32 cellular contexts compared by ENCODE assay signal in the genomic region with DNA sequence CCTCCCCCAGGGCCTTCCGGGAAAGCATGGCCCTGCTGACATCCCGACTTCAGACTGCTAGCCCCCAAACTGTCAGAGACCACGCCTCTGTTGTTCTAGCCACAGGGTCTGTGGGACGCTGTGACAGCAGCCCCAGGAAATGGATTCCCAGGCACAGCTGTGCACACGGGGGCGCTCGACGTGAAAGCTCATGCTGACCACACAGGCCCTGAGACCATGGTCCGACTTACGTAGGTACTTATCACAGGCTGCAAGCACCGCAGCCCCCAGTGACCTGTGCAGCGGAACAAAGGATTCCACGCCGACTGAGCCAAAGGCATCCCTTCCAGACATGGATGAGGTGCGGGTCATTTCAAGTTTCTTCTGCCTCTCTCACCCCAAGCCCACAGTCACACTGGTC.
"Had no signal": no experiment of that assay in that cellular context is flagged by ENCODE, and none has a peak within 500 bp of the region (broad histone marks: within the 10 kb centered on the region; RNA-seq: fewer than 3 reads in every experiment).

No MANE protein-coding gene starts in this region.

- DNase-seq: activated CD4-positive, alpha-beta memory T cell treated with anti-CD3 and anti-CD28 coated beads for 36 hours; activated CD4-positive, alpha-beta T cell treated with anti-CD3 and anti-CD28 coated beads, Interleukin-2, amount 10 ng/mL, durations not matched to agents 24 days and 14 days; activated CD4-positive, CD25-positive, alpha-beta regulatory T cell treated with anti-CD3 and anti-CD28 coated beads, Interleukin-2, amount 50 U/mL, for 72 hours; activated CD8-positive, alpha-beta memory T cell treated with anti-CD3 and anti-CD28 coated beads, Interleukin-2, amount 50 U/mL, for 4 hours; activated gamma-delta T cell; activated naive CD4-positive, alpha-beta T cell treated with anti-CD3 and anti-CD28 coated beads, Interleukin-2, amount 10 ng/mL, durations not matched to agents 7 days and 5 days; activated naive CD8-positive, alpha-beta T cell treated with anti-CD3 and anti-CD28 coated beads, Interleukin-2, amount 10 ng/mL, durations not matched to agents 7 days and 5 days; activated T-cell treated with anti-CD3 and anti-CD28 coated beads, Interleukin-2, amount 50 U/mL, for 24 hours; brain microvascular endothelial cell; caudate nucleus; foreskin fibroblast; left lung; lower lobe of right lung; mesenchymal stem cell; naive thymus-derived CD8-positive, alpha-beta T cell; ovary; retina; sigmoid colon; small intestine; stimulated activated CD4-positive, alpha-beta T cell treated with anti-CD3 and anti-CD28 coated beads, Interleukin-1b, Interleukin-23, amount 100 ng/mL, for 48 hours; stimulated activated CD4-positive, alpha-beta T cell treated with anti-CD3 and anti-CD28 coated beads, Interleukin-4, amount 100 ng/mL, for 4 hours; stimulated activated CD8-positive, alpha-beta memory T cell treated with anti-CD3 and anti-CD28 coated beads, Interleukin-4, amount 100 ng/mL, for 48 hours; stimulated activated naive CD8-positive, alpha-beta T cell treated with anti-CD3 and anti-CD28 coated beads, Interleukin-15, amount 100 ng/mL, for 72 hours; substantia nigra; T-helper 17 cell; T1000; uterus had no signal

- H3K36me3 ChIP-seq: ascending aorta, brain microvascular endothelial cell, left lung, lower lobe of right lung, neutrophil, ovary, prostate gland, sigmoid colon, uterus had no signal

- FAIRE-seq: small intestine had no signal

- H3K4me3 ChIP-seq: ascending aorta, left lung, lower lobe of right lung, ovary, prostate gland, sigmoid colon, uterus had no signal

- ATAC-seq: esophagus mucosa; left lung; lower lobe of right lung; naive thymus-derived CD8-positive, alpha-beta T cell; stimulated activated memory B cell treated with anti-CD40 and anti-IgM and Interleukin-4, amounts not matched to agents 10 μg/mL and 1 μg/mL and 100 μg/mL, for 72 hours; stimulated activated naive CD8-positive, alpha-beta T cell treated with anti-CD3 and anti-CD28 coated beads, Interleukin-15, amount 100 ng/mL, for 72 hours; T-helper 17 cell had no signal

- H3K4me1 ChIP-seq: ascending aorta, left lung, lower lobe of right lung, prostate gland, sigmoid colon, uterus had no signal

- H3K9me3 ChIP-seq: ascending aorta, left lung, lower lobe of right lung, neutrophil, ovary, prostate gland, sigmoid colon, uterus had no signal

- H3K27ac ChIP-seq: ascending aorta, brain microvascular endothelial cell, left lung, lower lobe of right lung, neutrophil, ovary, prostate gland, sigmoid colon, uterus had no signal

- H3K27me3 ChIP-seq: ascending aorta, brain microvascular endothelial cell, left lung, neutrophil, ovary, sigmoid colon, uterus had no signal
